ENCODE assay signal across 23 cellular contexts in genomic region chr16:65005696-65006095, GRCh38.
DNase-seq lines count a peak whose midpoint lies in the region; ATAC-seq and TF ChIP-seq lines count a peak whose summit lies in the region.
"Had no signal": no experiment of that assay in that cellular context is flagged by ENCODE, and none has a peak within 500 bp of the region (broad histone marks: within the 10 kb centered on the region; RNA-seq: fewer than 3 reads in every experiment).

No MANE protein-coding gene starts in this region.

- H3K27ac Mint-ChIP-seq in nephron progenitor cell = peak overlapping the region; percentile 87

- H3K4me3 Mint-ChIP-seq in nephron progenitor cell = no peak overlapping the region

- peaks cover 7% of the 10 kb centered on the region for H3K9me3 Mint-ChIP-seq in nephron progenitor cell

- H3K4me1 ChIP-seq in adrenal gland (replicated peaks in 1 of 2) = no peaks in the 10 kb centered on the region

- no peaks in the 10 kb centered on the region for H3K36me3 ChIP-seq in adrenal gland (replicated peaks in 1 of 2)

- H3K27me3 Mint-ChIP-seq in nephron progenitor cell (ENCODE audit: low read depth, poor library complexity) = no peaks in the 10 kb centered on the region

- WGBS in adrenal gland, 4 donors = 61 to 76% (median 71%) methylated on average over 1 of the region's 1 CpG

- intact Hi-C loops in adrenal gland (cut with DNase I) = no loop called here

- TF ChIP-seq POLR2A in adrenal gland (IDR thresholded peaks at IDR 0.05) = no peak

- peaks cover 72% of the 10 kb centered on the region for H3K36me3 Mint-ChIP-seq in nephron progenitor cell (ENCODE audit: low read depth)

- H3K4me1 Mint-ChIP-seq in nephron progenitor cell = no peaks in the 10 kb centered on the region

- TF ChIP-seq CTCF in adrenal gland (IDR thresholded peaks at IDR 0.05) = no peak
- TF ChIP-seq CTCF in epithelial cell of esophagus (IDR thresholded peaks at IDR 0.05; ENCODE audit: insufficient read depth, low read depth, low read length, missing control alignments) = no peak
- TF ChIP-seq CTCF in nephron progenitor cell (IDR thresholded peaks at IDR 0.05) = no peak

- H3K4me3 ChIP-seq in adrenal gland (no peak overlapping the region), epithelial cell of esophagus (ENCODE audit: low read length) (no peak overlapping the region)
- H3K4me3 ChIP-seq: PC-9, SJSA1 had no signal

- H3K27ac ChIP-seq in adrenal gland = no peak overlapping the region
- H3K27ac ChIP-seq: 22Rv1, PC-9, SJSA1 had no signal

- ATAC-seq in HG02870 (IDR thresholded peaks at IDR 0.05; ENCODE audit: unreplicated experiment) = no peak

- H3K27me3 ChIP-seq in adrenal gland = no peaks in the 10 kb centered on the region
- H3K27me3 ChIP-seq: SJSA1 had no signal

- H3K9me3 ChIP-seq in adrenal gland (replicated peaks in 1 of 3) = no peaks in the 10 kb centered on the region
- H3K9me3 ChIP-seq: SJSA1 had no signal

- peak; percentile 42 for DNase-seq in EH (ENCODE audit: low read depth)
- DNase-seq in adrenal gland = peak in 4 of 7 donors; percentile 17 to 23 (median 18)
- peak; percentile 26 for DNase-seq in epithelial cell of esophagus (ENCODE audit: low read depth)
- DNase-seq in nephron progenitor cell = no peak
- DNase-seq in GF-D8 (lab: John Stamatoyannopoulos, UW) = no peak
- DNase-seq in mucosa of gallbladder (ENCODE audit: low spot score) = no peak
- DNase-seq in cerebellum (ENCODE audit: low spot score) = no peak
- DNase-seq: ACHN, Calu3, DMS79 treated with DMSO at 0.1 percent for 48 hours, H7, KG1, NCI-H1048, NCI-H1417, NCI-H1694, NCI-H2029 treated with DMSO at 0.1 percent for 48 hours, NCI-H526 treated with DMSO at 0.1 percent for 48 hours, PC-9, Right ventricle myocardium superior, RPMI8226 had no signal

Comparison
In these comparisons a context has a peak if more than half of its experiments do, and no peak if none do; other contexts are left out.
1. DNase-seq: peak in EH (single experiment), adrenal gland (4 of 7) and epithelial cell of esophagus (single experiment); none in nephron progenitor cell (single experiment), GF-D8 (single experiment), mucosa of gallbladder (single experiment) and cerebellum (single experiment).